Comparison of ENCODE assay signal across 8 cellular contexts in the genomic region with DNA sequence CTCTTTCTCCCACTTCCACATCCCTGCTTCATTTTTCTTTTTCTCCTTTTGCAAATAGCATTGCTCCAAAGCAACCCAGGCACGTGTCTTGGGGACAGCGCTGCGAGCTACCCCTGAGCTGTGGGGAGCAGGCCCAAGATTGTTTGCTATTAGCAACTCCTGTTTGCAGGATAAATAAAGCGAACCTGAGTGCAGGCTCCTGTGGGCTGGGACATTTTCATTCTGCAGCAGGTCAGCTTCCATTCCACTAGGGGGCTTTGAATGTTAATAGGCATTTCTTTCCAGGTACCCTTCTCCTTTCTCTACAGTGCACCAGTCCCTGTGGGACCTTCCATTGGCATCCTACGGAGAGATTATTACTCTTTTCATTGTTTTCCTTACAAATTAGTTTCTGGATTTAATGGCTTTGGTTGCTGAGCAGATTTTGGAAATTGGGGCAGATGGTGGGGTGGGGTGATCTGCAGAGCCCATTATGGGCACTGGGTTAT. TPM values are rescaled to one million over a fixed set of nuclear protein-coding genes. Genes with fewer than 3 reads are reported as not detected.
DNase-seq lines count a peak whose midpoint lies in the region; ATAC-seq and TF ChIP-seq lines count a peak whose summit lies in the region.

No MANE protein-coding gene starts in this region.

- no peaks in the 10 kb centered on the region for H3K27me3 Mint-ChIP-seq in activated naive CD4-positive, alpha-beta T cell treated with anti-CD3 and anti-CD28 coated beads, Interleukin-2, amount 10 ng/mL, durations not matched to agents 7 days and 5 days

- H3K4me1 Mint-ChIP-seq in activated naive CD4-positive, alpha-beta T cell treated with anti-CD3 and anti-CD28 coated beads, Interleukin-2, amount 10 ng/mL, durations not matched to agents 7 days and 5 days: no peaks in the 10 kb centered on the region

- CTCF ChIA-PET in AG04450 (lab: Charles Lee): interaction anchor here (0.6 to 1.0 kb wide), 5 partner anchors 8 to 990 kb away, joined by 3 to 7 read pairs (median 3); no protein-coding TSS in a partner anchor
- CTCF ChIA-PET in activated naive CD4-positive, alpha-beta T cell treated with anti-CD3 and anti-CD28 coated beads, Interleukin-2, amount 10 ng/mL, durations not matched to agents 7 days and 5 days (lab: Charles Lee): no interaction called here

- no peak overlapping the region for H3K27ac Mint-ChIP-seq in activated naive CD4-positive, alpha-beta T cell treated with anti-CD3 and anti-CD28 coated beads, Interleukin-2, amount 10 ng/mL, durations not matched to agents 7 days and 5 days

- no peak overlapping the region for H3K4me3 Mint-ChIP-seq in activated naive CD4-positive, alpha-beta T cell treated with anti-CD3 and anti-CD28 coated beads, Interleukin-2, amount 10 ng/mL, durations not matched to agents 7 days and 5 days

- no peak for DNase-seq in AG04450 (ENCODE audit: low read depth, low spot score)
- peak; percentile 30 for DNase-seq in GM13977 (ENCODE audit: low spot score)
- DNase-seq in RKO (ENCODE audit: low spot score): peak; percentile 27
- peak; percentile 86 for DNase-seq in iPS DF 19.7 (ENCODE audit: low read depth, low spot score)
- DNase-seq in activated naive CD4-positive, alpha-beta T cell treated with anti-CD3 and anti-CD28 coated beads, Interleukin-2, amount 10 ng/mL, durations not matched to agents 7 days and 5 days: no peak

- TF ChIP-seq CTCF in AG04450 (IDR thresholded peaks at IDR 0.05; ENCODE audit: low read depth, low read length) (peak; percentile 61), GM13977 (IDR thresholded peaks at IDR 0.05; ENCODE audit: extremely low read depth, insufficient read depth, missing control alignments) (peak; percentile 41)

- H3K27me3 ChIP-seq in AG04450 (ENCODE audit: control insufficient read depth, insufficient read depth, low read length): no peaks in the 10 kb centered on the region

- H3K9me3 ChIP-seq in AG04450 (ENCODE audit: control insufficient read depth, insufficient read depth, low read length): no peaks in the 10 kb centered on the region

- no peak overlapping the region for H3K27ac ChIP-seq in AG04450 (ENCODE audit: low read depth, low read length)

- ATAC-seq in GM21367 (IDR thresholded peaks at IDR 0.05; ENCODE audit: unreplicated experiment): no peak
- ATAC-seq in HG03175 (IDR thresholded peaks at IDR 0.05; ENCODE audit: unreplicated experiment): no peak
- no peak for ATAC-seq in GM21381 (IDR thresholded peaks at IDR 0.05; ENCODE audit: unreplicated experiment)

- no peaks in the 10 kb centered on the region for H3K9me3 Mint-ChIP-seq in activated naive CD4-positive, alpha-beta T cell treated with anti-CD3 and anti-CD28 coated beads, Interleukin-2, amount 10 ng/mL, durations not matched to agents 7 days and 5 days

- H3K4me3 ChIP-seq in AG04450 (ENCODE audit: low read depth, low read length): no peak overlapping the region

- in situ Hi-C loops in GM13977 (cut with MboI; ENCODE audit: low pct_unique_long_range_greater_than_20kb, low sequenced_read_pairs, unreplicated experiment): no loop called here

- POLR2A ChIA-PET in AG04450 (lab: Yijun Ruan, JAX): no interaction called here

- H3K36me3 Mint-ChIP-seq in activated naive CD4-positive, alpha-beta T cell treated with anti-CD3 and anti-CD28 coated beads, Interleukin-2, amount 10 ng/mL, durations not matched to agents 7 days and 5 days: no peaks in the 10 kb centered on the region

RNA-seq across cellular contexts. Expression of a gene that starts 54.0 kb away (rescaled TPM):
- 90.3 and 105 TPM in 2 replicates for polyA plus RNA-seq in AG04450 (2011; rRNA removed)
- polyA minus RNA-seq in AG04450 (2011; rRNA and poly(A)+ RNA removed): 35.2 and 43.1 TPM in 2 replicates

Comparison
In these comparisons a context has a peak if more than half of its experiments do, and no peak if none do; other contexts are left out.
1. DNase-seq: peak in GM13977 (single experiment), RKO (single experiment) and iPS DF 19.7 (single experiment); none in AG04450 (single experiment) and activated naive CD4-positive, alpha-beta T cell treated with anti-CD3 and anti-CD28 coated beads, Interleukin-2, amount 10 ng/mL, durations not matched to agents 7 days and 5 days (single experiment).